18 cellular contexts compared by ENCODE assay signal in the genomic region with DNA sequence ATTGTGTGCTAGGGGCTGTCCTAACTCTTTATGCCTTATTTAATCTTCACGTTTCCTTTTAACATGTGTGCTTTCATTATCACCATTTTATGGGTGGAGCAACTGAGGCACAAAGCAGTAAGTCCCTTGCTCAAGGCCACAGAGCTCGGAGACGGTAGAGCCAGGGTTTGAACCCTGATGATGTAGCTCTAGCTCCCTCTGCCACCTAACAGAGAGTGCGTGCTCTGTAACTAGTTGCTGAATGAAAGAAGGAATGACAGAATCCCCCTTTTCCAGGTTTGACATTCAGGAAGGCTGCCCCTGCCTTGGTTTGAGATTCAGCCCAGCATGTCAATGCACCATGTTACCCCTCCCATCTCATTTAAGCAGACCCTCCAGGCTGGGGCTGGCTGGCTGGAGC.
DNase-seq lines count a peak whose midpoint lies in the region; ATAC-seq and TF ChIP-seq lines count a peak whose summit lies in the region.
"Had no signal": no experiment of that assay in that cellular context is flagged by ENCODE, and none has a peak within 500 bp of the region (broad histone marks: within the 10 kb centered on the region; RNA-seq: fewer than 3 reads in every experiment).

No MANE protein-coding gene starts in this region.

- H3K36me3 ChIP-seq in MM.1S (replicated peaks; ENCODE audit: insufficient read depth, low read length) (no peaks in the 10 kb centered on the region), neuronal stem cell (replicated peaks in 1 of 2; ENCODE audit: control insufficient read depth in 2 of 2, insufficient read depth in 2 of 2, low read length in 2 of 2) (peaks cover 0 to 2% of the 10 kb centered on the region in 2 donors), Peyer's patch (no peaks in the 10 kb centered on the region)

- no peak for ATAC-seq in naive thymus-derived CD8-positive, alpha-beta T cell

- no peaks in the 10 kb centered on the region for H4K20me1 ChIP-seq in MM.1S (ENCODE audit: insufficient read depth, low read length)

- peaks cover 37% of the 10 kb centered on the region for H3K4me1 ChIP-seq in MM.1S (ENCODE audit: low read length)
- peaks cover 8 to 24% of the 10 kb centered on the region in 2 donors for H3K4me1 ChIP-seq in neuronal stem cell (ENCODE audit: control insufficient read depth in 2 of 2, insufficient read depth in 1 of 2, low read depth in 1 of 2, low read length in 2 of 2)
- H3K4me1 ChIP-seq in Peyer's patch: no peaks in the 10 kb centered on the region

- no peak overlapping the region for H2BK5ac ChIP-seq in neuronal stem cell (ENCODE audit: low read length)

- H3K79me1 ChIP-seq in neuronal stem cell (ENCODE audit: low read depth, low read length): no peaks in the 10 kb centered on the region

- peaks cover 3 to 19% (median 4%) of the 10 kb centered on the region in 5 donors for H3K27me3 Mint-ChIP-seq in naive thymus-derived CD8-positive, alpha-beta T cell

- H3K27me3 ChIP-seq in MM.1S (replicated peaks; ENCODE audit: insufficient read depth, low read length) (no peaks in the 10 kb centered on the region), neuronal stem cell (ENCODE audit: control insufficient read depth in 3 of 3, insufficient read depth in 3 of 3, low read depth in 1 of 3, low read length in 3 of 3) (no peaks in the 10 kb centered on the region), Peyer's patch (no peaks in the 10 kb centered on the region)

- H3K4me1 Mint-ChIP-seq in naive thymus-derived CD8-positive, alpha-beta T cell: peaks cover 0 to 1% (median 0%) of the 10 kb centered on the region in 4 donors
- H3K4me1 Mint-ChIP-seq: CD14-positive monocyte had no signal

- no peak overlapping the region for H4K8ac ChIP-seq in neuronal stem cell (ENCODE audit: low read depth, low read length)

- H3K9me3 Mint-ChIP-seq in naive thymus-derived CD8-positive, alpha-beta T cell: peaks cover 0 to 2% (median 0%) of the 10 kb centered on the region in 9 donors

- no peaks in the 10 kb centered on the region for H3K36me3 Mint-ChIP-seq in naive thymus-derived CD8-positive, alpha-beta T cell
- H3K36me3 Mint-ChIP-seq: CD14-positive monocyte had no signal

- H3K9ac ChIP-seq in MM.1S (ENCODE audit: low read length) (no peak overlapping the region), neuronal stem cell (ENCODE audit: low read depth, low read length, poor library complexity) (no peak overlapping the region)
- H3K9ac ChIP-seq: SK-N-SH had no signal

- no peak for TF ChIP-seq POLR2A in Peyer's patch (IDR thresholded peaks at IDR 0.05)

- H3K27ac ChIP-seq in MM.1S (ENCODE audit: low read length) (no peak overlapping the region), caudate nucleus (ENCODE audit: low read depth, low read length) (peak overlapping the region; percentile 7), neuronal stem cell (replicated peaks; ENCODE audit: low read length) (peak overlapping the region; percentile 53), Peyer's patch (no peak overlapping the region)

- no peak overlapping the region for H3K27ac Mint-ChIP-seq in naive thymus-derived CD8-positive, alpha-beta T cell

- no peaks in the 10 kb centered on the region for H3K9me3 ChIP-seq in MM.1S (replicated peaks; ENCODE audit: insufficient read depth, low read length)
- H3K9me3 ChIP-seq in neuronal stem cell (replicated peaks in 1 of 2; ENCODE audit: control insufficient read depth in 2 of 2, insufficient read depth in 1 of 2, low read depth in 1 of 2, low read length in 2 of 2): no peaks in the 10 kb centered on the region
- H3K9me3 ChIP-seq in Peyer's patch: no peaks in the 10 kb centered on the region
- H3K9me3 ChIP-seq: SK-N-SH had no signal

- H2BK120ac ChIP-seq in neuronal stem cell (ENCODE audit: low read depth, low read length): no peak overlapping the region

- H2AK5ac ChIP-seq in neuronal stem cell (ENCODE audit: low read depth, low read length): no peak overlapping the region

- POLR2A ChIA-PET in naive thymus-derived CD8-positive, alpha-beta T cell (lab: Charles Lee): no interaction called here

- H2BK12ac ChIP-seq in neuronal stem cell (ENCODE audit: low read length): no peak overlapping the region

- H3K4me2 ChIP-seq in MM.1S (ENCODE audit: low read depth, low read length): 0 out of 2 replicates have a peak overlapping the region, but pooled peaks have one; percentile 56
- H3K4me2 ChIP-seq in neuronal stem cell (ENCODE audit: insufficient read depth, low read length, poor library complexity, severe bottlenecking): no peak overlapping the region
- H3K4me2 ChIP-seq: SK-N-SH had no signal

- H4K91ac ChIP-seq in neuronal stem cell (ENCODE audit: low read depth, low read length, poor library complexity): no peak overlapping the region

- TF ChIP-seq CTCF in GM13977 (IDR thresholded peaks at IDR 0.05; ENCODE audit: extremely low read depth, insufficient read depth, missing control alignments) (peak; percentile 9), MM.1S (IDR thresholded peaks at IDR 0.05; ENCODE audit: low read length) (no peak), Peyer's patch (IDR thresholded peaks at IDR 0.05) (no peak)

- H2BK15ac ChIP-seq in neuronal stem cell (ENCODE audit: low read length): no peak overlapping the region

- no CpG with 5 or more reads among the region's 4 CpGs for whole genome bisulfite sequencing in neuronal stem cell (ENCODE audit: extremely low coverage in 2 of 2, insufficient read length in 2 of 2, insufficient replicate concordance in 1 of 2), 2 donors

- peak overlapping the region; percentile 45 for H3K18ac ChIP-seq in neuronal stem cell (ENCODE audit: low read length)

- no peak for DNase-seq in GM13977 (ENCODE audit: low spot score)
- DNase-seq in MM.1S: no peak
- no peak for DNase-seq in caudate nucleus (lab: John Stamatoyannopoulos, UW)
- DNase-seq in neuronal stem cell (ENCODE audit: low spot score): peak; percentile 8
- no peak for DNase-seq in AG08396 (ENCODE audit: low spot score)
- no peak for DNase-seq in HUDEP-2 (lab: John Stamatoyannopoulos, UW; ENCODE audit: unreplicated experiment in 76 of 76)
- DNase-seq in naive thymus-derived CD8-positive, alpha-beta T cell: no peak
- no peak for DNase-seq in Peyer's patch
- DNase-seq: ACHN; AML-193; GOT3; Kasumi-1; NCI-H2029 treated with DMSO at 0.1 percent for 48 hours; NCI-H2171 treated with DMSO at 0.1 percent for 48 hours; NK-92 treated with Interleukin-12 subunit alpha and Interleukin-12 subunit beta, amount 100 ng/mL, for 24 hours; SHP77 had no signal

- H3K4ac ChIP-seq in neuronal stem cell (ENCODE audit: low read length): no peak overlapping the region

- H3K23ac ChIP-seq in neuronal stem cell (ENCODE audit: low read depth, low read length, poor library complexity): no peak overlapping the region

- peaks cover 49% of the 10 kb centered on the region for H3K79me2 ChIP-seq in MM.1S (ENCODE audit: low read length)

- H3F3A ChIP-seq in MM.1S (ENCODE audit: insufficient read depth, low read length): peaks cover 12% of the 10 kb centered on the region

- no peak overlapping the region for H3K14ac ChIP-seq in neuronal stem cell (ENCODE audit: low read length)

- no peak overlapping the region for H3K4me3 ChIP-seq in MM.1S (ENCODE audit: low read length)
- no peak overlapping the region for H3K4me3 ChIP-seq in neuronal stem cell (ENCODE audit: low read length in 2 of 2)
- no peak overlapping the region for H3K4me3 ChIP-seq in Peyer's patch

- H3K9me2 ChIP-seq in MM.1S (replicated peaks; ENCODE audit: insufficient read depth, low read length): no peaks in the 10 kb centered on the region
- H3K9me2 ChIP-seq: SK-N-SH had no signal

- H3K4me3 Mint-ChIP-seq in naive thymus-derived CD8-positive, alpha-beta T cell: no peak overlapping the region
- H3K4me3 Mint-ChIP-seq: CD14-positive monocyte had no signal

- H2AFZ ChIP-seq in MM.1S (ENCODE audit: low read length) (no peak overlapping the region), neuronal stem cell (ENCODE audit: low read length) (no peak overlapping the region)

- in situ Hi-C loops in GM13977 (cut with MboI; ENCODE audit: low pct_unique_long_range_greater_than_20kb, low sequenced_read_pairs, unreplicated experiment): no loop called here

Comparison
In these comparisons a context has a peak if more than half of its experiments do, and no peak if none do; other contexts are left out.
1. H3K27ac ChIP-seq: peak in caudate nucleus (single experiment) and neuronal stem cell (single experiment); none in MM.1S (single experiment) and Peyer's patch (0 of 4).